Comparison of ENCODE assay signal across 15 cellular contexts in the genomic region with DNA sequence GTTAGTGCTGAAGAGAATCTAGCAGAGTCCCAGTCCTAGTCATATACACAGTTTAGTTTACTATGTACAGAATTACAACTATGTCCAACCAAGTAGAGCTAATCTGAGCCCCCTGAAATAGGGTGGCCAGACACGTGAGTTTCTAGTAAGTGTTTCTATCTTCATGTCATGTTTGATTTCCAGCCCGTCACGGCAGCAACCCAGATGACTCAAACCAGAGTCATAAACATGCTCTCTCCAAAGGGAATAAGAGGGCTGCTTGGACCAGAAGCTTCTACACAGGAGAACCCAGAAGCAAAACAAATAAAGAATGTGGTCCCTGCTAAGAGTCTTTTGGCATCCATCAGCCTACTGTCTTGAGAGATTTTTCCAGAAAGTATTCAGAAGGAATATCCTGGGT.
A peak's percentile ranks its signal among the peaks of the same experiment; 100 is the strongest.
DNase-seq lines count a peak whose midpoint lies in the region; ATAC-seq, FAIRE-seq and TF ChIP-seq lines count a peak whose summit lies in the region.
"Had no signal": no experiment of that assay in that cellular context is flagged by ENCODE, and none has a peak within 500 bp of the region (broad histone marks: within the 10 kb centered on the region; RNA-seq: fewer than 3 reads in every experiment).

No MANE protein-coding gene starts in this region.

- H2AFZ ChIP-seq in osteoblast (ENCODE audit: low read length): no peak overlapping the region

- peak; percentile 69 for FAIRE-seq in RCC 7860 (lab: Jason Lieb, UNC)

- DNase-seq in AG08396 (ENCODE audit: low spot score) (peak; percentile 70), RCC 7860 (ENCODE audit: low spot score) (peak; percentile 54), dorsolateral prefrontal cortex (no peak), osteoblast (ENCODE audit: insufficient read length, low spot score, missing footprints) (peak; percentile 90), WERI-Rb-1 (no peak), posterior vena cava (ENCODE audit: low spot score) (no peak), right lobe of liver (no peak)
- DNase-seq: activated CD4-positive, alpha-beta T cell treated with anti-CD3 and anti-CD28 coated beads, Interleukin-2, amount 50 U/mL, for 48 hours; activated naive CD8-positive, alpha-beta T cell treated with anti-CD3 and anti-CD28 coated beads, Interleukin-2, amount 10 ng/mL, durations not matched to agents 7 days and 5 days; CD8-positive, alpha-beta memory T cell; foreskin melanocyte; NCI-H526 had no signal

- H3K79me2 ChIP-seq in osteoblast (ENCODE audit: insufficient read depth, low read length): peaks cover 54% of the 10 kb centered on the region

- no peak overlapping the region for H3K4me3 ChIP-seq in dorsolateral prefrontal cortex
- peak overlapping the region; percentile 8 for H3K4me3 ChIP-seq in osteoblast (ENCODE audit: insufficient read depth, low read length)
- H3K4me3 ChIP-seq in WERI-Rb-1 (ENCODE audit: low read depth, low read length): no peak overlapping the region
- H3K4me3 ChIP-seq in right lobe of liver: no peak overlapping the region
- H3K4me3 ChIP-seq: skin epidermis had no signal

- peaks cover 3% of the 10 kb centered on the region for H4K20me1 ChIP-seq in osteoblast (ENCODE audit: insufficient read depth, low read length)

- no peak for ATAC-seq in right lobe of liver
- ATAC-seq in HG03095 (IDR thresholded peaks at IDR 0.05; ENCODE audit: unreplicated experiment): no peak

- peaks cover 5% of the 10 kb centered on the region for H3K36me3 ChIP-seq in osteoblast (ENCODE audit: insufficient read depth, low read length)
- no peaks in the 10 kb centered on the region for H3K36me3 ChIP-seq in WERI-Rb-1
- H3K36me3 ChIP-seq in right lobe of liver: no peaks in the 10 kb centered on the region

- peak overlapping the region; percentile 5 for H3K4me2 ChIP-seq in osteoblast (ENCODE audit: insufficient read depth, low read length)
- H3K4me2 ChIP-seq: KMS-11 had no signal

- TF ChIP-seq CTCF in dorsolateral prefrontal cortex (IDR thresholded peaks at IDR 0.05 in 54 of 56, conservative IDR thresholded peaks at IDR 0.05 in 2 of 56; ENCODE audit: low read depth in 1 of 56, partially characterized antibody in 56 of 56): no peak
- no peak for TF ChIP-seq CTCF in osteoblast (IDR thresholded peaks at IDR 0.05; ENCODE audit: extremely low read depth, low read depth, low read length)
- TF ChIP-seq CTCF in WERI-Rb-1 (IDR thresholded peaks at IDR 0.05; ENCODE audit: low read depth, low read length): no peak
- no peak for TF ChIP-seq CTCF in right lobe of liver (IDR thresholded peaks at IDR 0.05)

- WGBS in right lobe of liver (ENCODE audit: insufficient coverage, low coverage, low lambda C conversion rate, missing lambda C conversion rate): 82% methylated on average over 3 of the region's 3 CpGs

- H3K27me3 ChIP-seq in dorsolateral prefrontal cortex (no peaks in the 10 kb centered on the region), osteoblast (ENCODE audit: insufficient read depth, low read length) (no peaks in the 10 kb centered on the region), WERI-Rb-1 (ENCODE audit: insufficient read depth, low read depth, severe bottlenecking) (no peaks in the 10 kb centered on the region), right lobe of liver (no peaks in the 10 kb centered on the region)

- H3K4me1 ChIP-seq in osteoblast (ENCODE audit: insufficient read depth, low read length): peaks cover 30% of the 10 kb centered on the region
- peaks cover 0 to 3% (median 0%) of the 10 kb centered on the region in 4 donors for H3K4me1 ChIP-seq in right lobe of liver

- H3K27ac ChIP-seq in dorsolateral prefrontal cortex (peak overlapping the region in 38 of 59 donors; percentile 15 to 97 (median 88)), osteoblast (ENCODE audit: low read depth, low read length) (peak overlapping the region; percentile 89), WERI-Rb-1 (no peak overlapping the region), right lobe of liver (no peak overlapping the region)
- H3K27ac ChIP-seq: KMS-11 had no signal

- intact Hi-C loops in dorsolateral prefrontal cortex (cut with DNase I) (no loop called here), posterior vena cava (cut with DNase I) (no loop called here), right lobe of liver (cut with DNase I) (no loop called here)

- H3K9me3 ChIP-seq in osteoblast (ENCODE audit: low read depth, low read length) (no peaks in the 10 kb centered on the region), WERI-Rb-1 (ENCODE audit: severe bottlenecking) (no peaks in the 10 kb centered on the region), right lobe of liver (no peaks in the 10 kb centered on the region)

- no peak for TF ChIP-seq POLR2A in right lobe of liver (IDR thresholded peaks at IDR 0.05)

Comparison
In these comparisons a context has a peak if more than half of its experiments do, and no peak if none do; other contexts are left out.
1. DNase-seq: peak in AG08396 (single experiment), RCC 7860 (single experiment) and osteoblast (single experiment); none in dorsolateral prefrontal cortex (0 of 10), WERI-Rb-1 (single experiment), posterior vena cava (single experiment) and right lobe of liver (0 of 3).
2. H3K27ac ChIP-seq: peak in dorsolateral prefrontal cortex (38 of 59) and osteoblast (single experiment); none in WERI-Rb-1 (single experiment) and right lobe of liver (0 of 3).